In genomic region chr6:16729183-16729696, GRCh38 we compare ENCODE assay signal across 12 cellular contexts. TPM values are rescaled to one million over a fixed set of nuclear protein-coding genes. Genes with fewer than 3 reads are reported as not detected.
DNase-seq lines count a peak whose midpoint lies in the region; ATAC-seq, FAIRE-seq and TF ChIP-seq lines count a peak whose summit lies in the region.
"Had no signal": no experiment of that assay in that cellular context is flagged by ENCODE, and none has a peak within 500 bp of the region (broad histone marks: within the 10 kb centered on the region; RNA-seq: fewer than 3 reads in every experiment).

No MANE protein-coding gene starts in this region.

- H4K20me1 ChIP-seq in GM12878 (ENCODE audit: control insufficient read depth, insufficient read depth), result no peaks in the 10 kb centered on the region

- DNase-seq in ELR (ENCODE audit: low read depth), result peak; percentile 77
- peak; percentile 54 for DNase-seq in NOMO-1 treated with dmso at 0.1 percent for 144 hours (lab: John Stamatoyannopoulos, UW; ENCODE audit: unreplicated experiment)
- DNase-seq in GM12878 (ENCODE audit: low read depth, low spot score), result no peak
- no peak for DNase-seq in osteocyte (ENCODE audit: extremely low spot score, unreplicated experiment)
- no peak for DNase-seq in GM19239 (ENCODE audit: insufficient read length, low spot score)
- DNase-seq in type B pancreatic cell (ENCODE audit: extremely low spot score, unreplicated experiment), result no peak
- DNase-seq in hippocampal formation (lab: John Stamatoyannopoulos, UW), result no peak
- DNase-seq: MG63, pancreas had no signal

- no peak for TF ChIP-seq EP300 in GM12878 (IDR thresholded peaks at IDR 0.05; ENCODE audit: borderline replicate concordance in 1 of 2, control insufficient read depth in 1 of 2, low read depth in 2 of 2, low read length in 2 of 2)

- peak overlapping the region; percentile 16 for H3K4me3 Mint-ChIP-seq in osteocyte (ENCODE audit: unreplicated experiment)
- H3K4me3 Mint-ChIP-seq in type B pancreatic cell, result no peak overlapping the region

- CTCF ChIA-PET in GM12878 (lab: Yijun Ruan, JAX), result interaction anchor here (4.8 kb wide), 1 partner anchor 34 kb away, joined by 40 read pairs; the partner anchor contains the start of gene ATXN1

- H3K4me2 ChIP-seq in GM12878 (ENCODE audit: control insufficient read depth, insufficient read depth), result no peak overlapping the region

- POLR2A ChIA-PET in GM12878 (lab: Charles Lee), result interaction anchor here (0.5 to 1.8 kb wide), 3 partner anchors 9 to 29 kb away, joined by 3 to 4 read pairs (median 4); no protein-coding TSS in a partner anchor

- no peak for TF ChIP-seq RAD21 in GM12878 (IDR thresholded peaks at IDR 0.05; ENCODE audit: insufficient read depth, low read depth, low read length)

- H3K9me3 ChIP-seq in GM12878 (replicated peaks; ENCODE audit: control insufficient read depth, insufficient read depth, low read length), result no peaks in the 10 kb centered on the region
- H3K9me3 ChIP-seq: MG63, pancreas had no signal

- BruUV-seq in GM12878 (replicated peaks; lab: Mats Ljungman, UMichigan), result no TSS peak

- ATAC-seq in GM12878 (no peak), HG02759 (IDR thresholded peaks at IDR 0.05; ENCODE audit: unreplicated experiment) (no peak)

- H3K36me3 ChIP-seq in GM12878 (ENCODE audit: control insufficient read depth in 2 of 2, insufficient read depth in 2 of 2, low read length in 1 of 2), result no peaks in the 10 kb centered on the region; a peak in 1 of 4 replicates
- H3K36me3 ChIP-seq: MG63, pancreas had no signal

- H3K4me1 Mint-ChIP-seq in osteocyte (ENCODE audit: unreplicated experiment), result peaks cover 64% of the 10 kb centered on the region
- peaks cover 50% of the 10 kb centered on the region for H3K4me1 Mint-ChIP-seq in type B pancreatic cell (ENCODE audit: unreplicated experiment)

- SMC1A ChIA-PET in GM12878 (lab: Charles Lee; ENCODE audit: uncharacterized antibody, unreplicated experiment), result interaction anchor here (0.8 to 7.3 kb wide), 7 partner anchors 11 to 152 kb away, joined by 3 to 28 read pairs (median 4); no protein-coding TSS in a partner anchor

- in situ Hi-C loops in GM12878 (cut with MboI), result no loop called here

- no peaks in the 10 kb centered on the region for H3K27me3 ChIP-seq in GM12878 (replicated peaks in 1 of 2; ENCODE audit: control insufficient read depth in 2 of 2, insufficient read depth in 2 of 2, low read length in 1 of 2)
- H3K27me3 ChIP-seq: MG63, pancreas had no signal

- RAD21 ChIA-PET in GM12878 (lab: Charles Lee; ENCODE audit: unreplicated experiment), result no interaction called here

- H3K9me3 Mint-ChIP-seq in osteocyte (ENCODE audit: unreplicated experiment) (no peaks in the 10 kb centered on the region), type B pancreatic cell (no peaks in the 10 kb centered on the region)

- H3K4me1 ChIP-seq in GM12878 (ENCODE audit: control insufficient read depth, insufficient read depth, low read length), result peaks cover 17% of the 10 kb centered on the region

- H3K36me3 Mint-ChIP-seq in osteocyte (ENCODE audit: unreplicated experiment), result peaks cover 4% of the 10 kb centered on the region
- H3K36me3 Mint-ChIP-seq in type B pancreatic cell, result no peaks in the 10 kb centered on the region

- 91% methylated on average over 7 of the region's 7 CpGs for WGBS in GM12878 (ENCODE audit: insufficient coverage, insufficient replicate concordance, low lambda C conversion rate, missing lambda C conversion rate)

- TF ChIP-seq CTCF in GM12878 (IDR thresholded peaks at IDR 0.05 in 2 of 3, conservative IDR thresholded peaks at IDR 0.05 in 1 of 3; ENCODE audit: control insufficient read depth in 2 of 3, extremely low read depth in 1 of 3, insufficient read depth in 1 of 3, low read depth in 3 of 3, low read length in 3 of 3) (no peak), osteocyte (IDR thresholded peaks at IDR 0.05) (no peak), type B pancreatic cell (conservative IDR thresholded peaks at IDR 0.05) (no peak)

- no peak overlapping the region for H3K4me3 ChIP-seq in GM12878
- H3K4me3 ChIP-seq: MG63, pancreas had no signal

- H3K27me3 Mint-ChIP-seq in osteocyte (ENCODE audit: unreplicated experiment), result no peaks in the 10 kb centered on the region
- no peaks in the 10 kb centered on the region for H3K27me3 Mint-ChIP-seq in type B pancreatic cell

- TF ChIP-seq POLR2A in GM12878 (IDR thresholded peaks at IDR 0.05; ENCODE audit: low read depth, low read length), result no peak

- FAIRE-seq in GM12878 (lab: Jason Lieb, UNC), result no peak
- FAIRE-seq in GM19239 (lab: Jason Lieb, UNC), result no peak
- FAIRE-seq: G401.6, pancreas had no signal

- H3K9ac ChIP-seq in GM12878 (ENCODE audit: control insufficient read depth, insufficient read depth, low read length), result no peak overlapping the region

- H3K27ac Mint-ChIP-seq in osteocyte (ENCODE audit: unreplicated experiment) (peak overlapping the region; percentile 85), type B pancreatic cell (no peak overlapping the region)

- no peaks in the 10 kb centered on the region for H3K79me2 ChIP-seq in GM12878 (ENCODE audit: control insufficient read depth, insufficient read depth, low read length)

- intact Hi-C loops in GM12878 (cut with micrococcal nuclease; ENCODE audit: unreplicated experiment), result no loop called here

- no peak overlapping the region for H2AFZ ChIP-seq in GM12878 (ENCODE audit: control insufficient read depth, low read depth, low read length)

- H3K27ac ChIP-seq in GM12878 (ENCODE audit: control insufficient read depth, insufficient read depth), result no peak overlapping the region

TF ChIP-seq in GM12878, 131 proteins besides CTCF, POLR2A, EP300 and RAD21:
- TF ChIP-seq PBX3 (IDR thresholded peaks at IDR 0.05; ENCODE audit: insufficient replicate concordance, low read depth, low read length) (no peak), BCL3 (IDR thresholded peaks at IDR 0.05; ENCODE audit: borderline replicate concordance, insufficient read depth, low read depth, low read length, poor library complexity, severe bottlenecking) (peak; percentile 9)

RNA-seq across cellular contexts. Expression of gene ATXN1, which starts 32.0 kb away (rescaled TPM):
- 540 and 542 TPM in 2 replicates for total RNA-seq in GM12878 (2013; cell fraction: nucleolus; rRNA removed)
- 36.5 and 38.5 TPM in 2 replicates for total RNA-seq in GM12878 (2014; rRNA removed)
- total RNA-seq in GM12878 (2014; rRNA removed; fragmentation: Illumina TruSeq; extraction: Trizol), result 22.8 and 23.3 TPM in 2 replicates
- 46.3 and 51.2 TPM in 2 replicates for total RNA-seq in GM12878 (2021)
- polyA plus RNA-seq in GM12878 (2011; ENCODE audit: low read depth), result 16.7 TPM
- 50.7 and 55.4 TPM in 2 replicates for polyA plus RNA-seq in GM12878 (2011; rRNA removed)
- 40.5 and 61.2 TPM in 2 replicates for polyA plus RNA-seq in GM12878 (2011; cell fraction: cytosol; rRNA removed)
- polyA plus RNA-seq in GM12878 (2011; cell fraction: nucleus; rRNA removed), result 98.3 and 141 TPM in 2 replicates
- polyA plus RNA-seq in GM12878 (2012), result 14.8 and 21.3 TPM in 2 replicates
- 15.6 and 20.6 TPM in 2 replicates for polyA plus RNA-seq in GM12878 (2014; fragmentation: Illumina TruSeq; extraction: Trizol)
- polyA plus RNA-seq in GM12878 (2014; fragmentation: Nextera tagmentation; extraction: Ambion mirVana), result 10 to 100 TPM; 12.2 to 13.7 TPM
- 18.2 and 20.4 TPM in 2 replicates for polyA plus RNA-seq in GM12878 (2014; rRNA removed)
- 10 to 100 TPM; 17.9 to 23.7 TPM for polyA plus RNA-seq in GM12878 (2016; fragmentation: Nextera tagmentation; extraction: Ambion mirVana)
- polyA minus RNA-seq in GM12878 (2011; rRNA and poly(A)+ RNA removed), result 125 and 130 TPM in 2 replicates
- polyA minus RNA-seq in GM12878 (2011; cell fraction: cytosol; rRNA and poly(A)+ RNA removed), result 52.1 and 57.6 TPM in 2 replicates
- polyA minus RNA-seq in GM12878 (2011; cell fraction: nucleus; rRNA and poly(A)+ RNA removed), result 137 and 248 TPM in 2 replicates
- 51.6 and 54.4 TPM in 2 replicates for total RNA-seq in osteocyte
- total RNA-seq in type B pancreatic cell (ENCODE audit: low replicate concordance), result 33.7 and 35.1 TPM in 2 replicates
- total RNA-seq: OCI-LY7 had no signal

Comparison
In these comparisons a context has a peak if more than half of its experiments do, and no peak if none do; other contexts are left out.
1. DNase-seq: peak in ELR (single experiment) and NOMO-1 treated with dmso at 0.1 percent for 144 hours (single experiment); none in GM12878 (single experiment), osteocyte (single experiment), GM19239 (single experiment), type B pancreatic cell (single experiment) and hippocampal formation (0 of 2).